Comparison of ENCODE assay signal across 8 cellular contexts in genomic region chr1:111948209-111949131, GRCh38. TPM values are rescaled to one million over a fixed set of nuclear protein-coding genes. Genes with fewer than 3 reads are reported as not detected.
A peak's percentile ranks its signal among the peaks of the same experiment; 100 is the strongest.
DNase-seq lines count a peak whose midpoint lies in the region; TF ChIP-seq lines count a peak whose summit lies in the region.

No MANE protein-coding gene starts in this region.

- peak overlapping the region; percentile 55 for H3K4me2 ChIP-seq in Loucy (ENCODE audit: low read depth, low read length, poor library complexity, severe bottlenecking)

- DNase-seq in inferior parietal cortex (ENCODE audit: extremely low spot score), result peak; percentile 45
- DNase-seq in ureter (ENCODE audit: low spot score), result no peak
- no peak for DNase-seq in NCI-H1930 (lab: John Stamatoyannopoulos, UW)
- no peak for DNase-seq in 8988T
- no peak for DNase-seq in CD1c-positive myeloid dendritic cell (ENCODE audit: extremely low spot score)

- H3F3A ChIP-seq in Loucy (ENCODE audit: low read depth), result no peaks in the 10 kb centered on the region

- peak overlapping the region; percentile 47; the same call in 1 of the 2 replicates for H2AFZ ChIP-seq in Loucy (ENCODE audit: low read length)

- TF ChIP-seq CTCF in Loucy (conservative IDR thresholded peaks at IDR 0.05; ENCODE audit: low read length) (no peak), VCaP (conservative IDR thresholded peaks at IDR 0.05) (no peak)

- H3K79me2 ChIP-seq in Loucy (ENCODE audit: insufficient read depth, low read length), result no peaks in the 10 kb centered on the region

- H3K27ac ChIP-seq in VCaP, result peak overlapping the region; percentile 95
- peak overlapping the region; percentile 44 for H3K27ac ChIP-seq in temporal lobe (ENCODE audit: low read depth, low read length)

- H3K4me3 ChIP-seq in Loucy (ENCODE audit: low read length, poor library complexity, severe bottlenecking), result peak overlapping the region; percentile 30

- H3K27me3 ChIP-seq in Loucy (ENCODE audit: insufficient read depth, low read length, poor library complexity, severe bottlenecking), result no peaks in the 10 kb centered on the region

- H3K9ac ChIP-seq in Loucy (ENCODE audit: low read depth, low read length, poor library complexity, severe bottlenecking), result peak overlapping the region; percentile 59

- no peaks in the 10 kb centered on the region for H3K36me3 ChIP-seq in Loucy (ENCODE audit: insufficient read depth, low read length)

- H3K9me3 ChIP-seq in Loucy (ENCODE audit: insufficient read depth, low read depth, low read length), result no peaks in the 10 kb centered on the region

- peaks cover 15% of the 10 kb centered on the region for H3K4me1 ChIP-seq in Loucy (ENCODE audit: insufficient read depth, low read length, poor library complexity, severe bottlenecking)

- H4K20me1 ChIP-seq in Loucy (ENCODE audit: insufficient read depth, low read length, poor library complexity, severe bottlenecking), result no peaks in the 10 kb centered on the region

- H3K9me2 ChIP-seq in Loucy (replicated peaks; ENCODE audit: low read depth, low read length), result no peaks in the 10 kb centered on the region

RNA-seq across cellular contexts. Expression of gene KCND3, which starts 41.0 kb away (rescaled TPM):
- total RNA-seq in temporal lobe, result 13.0 TPM
- total RNA-seq in ureter, result 6.2 TPM
